Comparison of ENCODE assay signal across 21 cellular contexts in genomic region chr15:40918146-40918798, GRCh38. TPM values are rescaled to one million over a fixed set of nuclear protein-coding genes. Genes with fewer than 3 reads are reported as not detected.
DNase-seq lines count a peak whose midpoint lies in the region; ATAC-seq and TF ChIP-seq lines count a peak whose summit lies in the region.
"Had no signal": no experiment of that assay in that cellular context is flagged by ENCODE, and none has a peak within 500 bp of the region (broad histone marks: within the 10 kb centered on the region; RNA-seq: fewer than 3 reads in every experiment).

No MANE protein-coding gene starts in this region.

- H3K27ac ChIP-seq in HEK293 (ENCODE audit: extremely low read depth, low read depth, low read length) (no peak overlapping the region), left ventricle myocardium inferior (replicated peaks) (peak overlapping the region; percentile 87), psoas muscle (peak overlapping the region; percentile 60), trophoblast cell (ENCODE audit: low read depth, low read length) (no peak overlapping the region)
- H3K27ac ChIP-seq: ascending aorta, epithelial cell of prostate, RWPE1 had no signal

- CTCF ChIA-PET in HEK293 (lab: Yijun Ruan, JAX): interaction anchor here (0.7 to 1.3 kb wide), 2 partner anchors 12 to 13 kb away, joined by 3 to 5 read pairs; no protein-coding TSS in a partner anchor

- no peak overlapping the region for H2AFZ ChIP-seq in trophoblast cell (ENCODE audit: insufficient read depth, low read length, poor library complexity)

- H2BK5ac ChIP-seq in trophoblast cell (ENCODE audit: low read depth, low read length, poor library complexity): no peak overlapping the region

- H2BK12ac ChIP-seq in trophoblast cell (ENCODE audit: low read length): no peak overlapping the region

- no peak overlapping the region for H2BK120ac ChIP-seq in trophoblast cell (ENCODE audit: insufficient read depth, low read length, poor library complexity)

- intact Hi-C loops in left ventricle myocardium inferior (cut with micrococcal nuclease) (no loop called here), psoas muscle (cut with DNase I) (no loop called here)

- WGBS in psoas muscle, 3 donors: 68 to 78% (median 74%) methylated on average over 15 of the region's 15 CpGs
- no CpG with 5 or more reads among the region's 15 CpGs for WGBS in trophoblast cell (ENCODE audit: extremely low coverage, insufficient coverage, insufficient read length)

- no peaks in the 10 kb centered on the region for H3K79me2 ChIP-seq in trophoblast cell (ENCODE audit: control insufficient read depth, insufficient read depth, low read length, poor library complexity)

- DNase-seq in NCI-H748 treated with DMSO at 0.1 percent for 48 hours (lab: John Stamatoyannopoulos, UW) (peak; percentile 27), left ventricle myocardium inferior (no peak), psoas muscle (no peak), NCI-H526 treated with DMSO at 0.1 percent for 48 hours (lab: John Stamatoyannopoulos, UW) (no peak), trophoblast cell (no peak)
- no peak for DNase-seq in stimulated activated naive CD8-positive, alpha-beta T cell treated with anti-CD3 and anti-CD28 coated beads, Interleukin-15, Interleukin-2, amounts not matched to agents 100 U/mL and 50 U/mL, for 24 hours
- DNase-seq: activated CD8-positive, alpha-beta memory T cell treated with anti-CD3 and anti-CD28 coated beads, Interleukin-2, amount 10 ng/mL, durations not matched to agents 7 days and 5 days; activated gamma-delta T cell treated with Interleukin-2 at 50 U/mL for 16 hours; DND-41; islet precursor cell; Karpas-422; naive B cell; NCI-H1694 treated with DMSO at 0.1 percent for 48 hours; stimulated activated naive CD8-positive, alpha-beta T cell treated with anti-CD3 and anti-CD28 coated beads, Interleukin-15, amount 100 ng/mL, for 72 hours had no signal

- no peak overlapping the region for H3K18ac ChIP-seq in trophoblast cell (ENCODE audit: low read length)

- no peak overlapping the region for H4K91ac ChIP-seq in trophoblast cell (ENCODE audit: low read depth, low read length)

- H4K8ac ChIP-seq in trophoblast cell (ENCODE audit: low read depth, low read length): no peak overlapping the region

- no peaks in the 10 kb centered on the region for H3K79me1 ChIP-seq in trophoblast cell (ENCODE audit: low read length)

- H3K9me3 ChIP-seq in HEK293 (ENCODE audit: control insufficient read depth, insufficient read depth, low read depth, low read length) (no peaks in the 10 kb centered on the region), left ventricle myocardium inferior (replicated peaks) (no peaks in the 10 kb centered on the region), psoas muscle (no peaks in the 10 kb centered on the region), trophoblast cell (ENCODE audit: insufficient read depth, low read depth, low read length) (peaks cover 5% of the 10 kb centered on the region)
- H3K9me3 ChIP-seq: ascending aorta, BE2C had no signal

- H3K4ac ChIP-seq in trophoblast cell (ENCODE audit: low read depth, low read length): no peak overlapping the region

- H3K27me3 ChIP-seq in left ventricle myocardium inferior (ENCODE audit: low read depth) (no peaks in the 10 kb centered on the region), psoas muscle (ENCODE audit: insufficient read depth in 3 of 3, low read length in 2 of 3) (no peaks in the 10 kb centered on the region), trophoblast cell (ENCODE audit: insufficient read depth, low read length) (peaks cover 6% of the 10 kb centered on the region)
- H3K27me3 ChIP-seq: ascending aorta, BE2C had no signal

- TF ChIP-seq CTCF in HEK293 (tag by site-specific recombination; IDR thresholded peaks at IDR 0.05): no peak
- no peak for TF ChIP-seq CTCF in left ventricle myocardium inferior (IDR thresholded peaks at IDR 0.05; ENCODE audit: borderline replicate concordance)
- no peak for TF ChIP-seq CTCF in psoas muscle (IDR thresholded peaks at IDR 0.05)

- POLR2A ChIA-PET in HEK293 (lab: Yijun Ruan, JAX): interaction anchor here (1.0 to 2.2 kb wide), 3 partner anchors 10 to 35 kb away, joined by 4 to 8 read pairs (median 5); partner anchors contain the start of genes CHAC1 and DLL4

- H3K23ac ChIP-seq in trophoblast cell (ENCODE audit: low read length): no peak overlapping the region

- H2AK5ac ChIP-seq in trophoblast cell (ENCODE audit: low read length): no peak overlapping the region

- no peak overlapping the region for H3K14ac ChIP-seq in trophoblast cell (ENCODE audit: low read length)

- no peak overlapping the region for H4K12ac ChIP-seq in trophoblast cell (ENCODE audit: low read depth, low read length)

- no peak overlapping the region for H3K9ac ChIP-seq in trophoblast cell (ENCODE audit: low read length)

- ATAC-seq in psoas muscle: peak in 1 of 4 donors; percentile 20
- no peak for ATAC-seq in stimulated activated naive CD8-positive, alpha-beta T cell treated with anti-CD3 and anti-CD28 coated beads, Interleukin-15, Interleukin-2, amounts not matched to agents 100 U/mL and 50 U/mL, for 24 hours
- ATAC-seq: activated CD8-positive, alpha-beta memory T cell treated with anti-CD3 and anti-CD28 coated beads, Interleukin-2, amount 10 ng/mL, durations not matched to agents 7 days and 5 days; stimulated activated naive CD8-positive, alpha-beta T cell treated with anti-CD3 and anti-CD28 coated beads, Interleukin-15, amount 100 ng/mL, for 72 hours had no signal

- H3K36me3 ChIP-seq in HEK293 (ENCODE audit: control insufficient read depth in 2 of 2, insufficient read depth in 1 of 2, low read length in 2 of 2) (no peaks in the 10 kb centered on the region), left ventricle myocardium inferior (no peaks in the 10 kb centered on the region), psoas muscle (ENCODE audit: insufficient read depth in 1 of 2, low read depth in 1 of 2) (no peaks in the 10 kb centered on the region), trophoblast cell (ENCODE audit: control insufficient read depth in 1 of 2, insufficient read depth in 2 of 2, low read length in 2 of 2) (no peaks in the 10 kb centered on the region)
- H3K36me3 ChIP-seq: ascending aorta, BE2C had no signal

- no peak overlapping the region for H3K4me3 ChIP-seq in HEK293 (ENCODE audit: low read depth, low read length)
- peak overlapping the region; percentile 54 for H3K4me3 ChIP-seq in left ventricle myocardium inferior
- H3K4me3 ChIP-seq in psoas muscle: peak overlapping the region; percentile 45
- H3K4me3 ChIP-seq in trophoblast cell (ENCODE audit: low read depth, low read length): no peak overlapping the region
- H3K4me3 ChIP-seq: ascending aorta had no signal

- no peak overlapping the region for H3K4me2 ChIP-seq in trophoblast cell (ENCODE audit: low read length)

- H3K4me1 ChIP-seq in HEK293 (ENCODE audit: control insufficient read depth, insufficient read depth, low read length): no peaks in the 10 kb centered on the region
- H3K4me1 ChIP-seq in left ventricle myocardium inferior: peaks cover 47% of the 10 kb centered on the region
- peaks cover 4% of the 10 kb centered on the region for H3K4me1 ChIP-seq in psoas muscle
- peaks cover 0 to 9% of the 10 kb centered on the region in 2 experiments for H3K4me1 ChIP-seq in trophoblast cell (ENCODE audit: control insufficient read depth in 1 of 2, insufficient read depth in 2 of 2, low read length in 2 of 2)
- H3K4me1 ChIP-seq: ascending aorta, BE2C had no signal

TF ChIP-seq in HEK293, 187 proteins besides CTCF, POLR2A, EP300 and RAD21 (continues in another document):
- TF ChIP-seq ZNF639 (tag by site-specific recombination; IDR thresholded peaks at IDR 0.05) (no peak), ZNF658 (tag by site-specific recombination; IDR thresholded peaks at IDR 0.05) (no peak), ZBTB17 (tag by site-specific recombination; IDR thresholded peaks at IDR 0.05) (peak; percentile 32; the same call in 1 of the 2 replicates), ZBTB8A (tag by site-specific recombination; IDR thresholded peaks at IDR 0.05) (0 out of 2 replicates have a peak, but pooled peaks have one; percentile 17), ZNF223 (tag by site-specific recombination; IDR thresholded peaks at IDR 0.05) (no peak), ZNF394 (tag by site-specific recombination; IDR thresholded peaks at IDR 0.05; ENCODE audit: borderline replicate concordance) (peak; percentile 77; the same call in 1 of the 2 replicates), ZNF571 (tag by site-specific recombination; IDR thresholded peaks at IDR 0.05) (no peak), HOXD13 (CRISPR knock-in tag; IDR thresholded peaks at IDR 0.05; ENCODE audit: borderline replicate concordance) (no peak)

RNA-seq across cellular contexts. Expression of gene DLL4, which starts 10.9 kb away (rescaled TPM):
- 11.1 TPM for total RNA-seq in left ventricle myocardium inferior
- 10 to 100 TPM in 1 of 4 donors, 1 to 10 TPM in 3; 7.2 to 13.1 (median 9.2) TPM for total RNA-seq in psoas muscle
- 1 to 10 TPM; 4.0 to 6.1 (median 6.0) TPM for polyA plus RNA-seq in psoas muscle
- polyA plus RNA-seq in trophoblast cell (2013): 0.05 and 0.06 TPM in 2 replicates
- total RNA-seq: T-helper 1 cell treated with Interleukin-12 subunit alpha and Interleukin-12 subunit beta and Interleukin-4 antibody, amounts not matched to agents 30 ng/mL and 1 ng/mL, for 36 hours had no signal

RNA-seq across cellular contexts. Expression of gene VPS18, which starts 24.0 kb away (rescaled TPM):
- total RNA-seq in left ventricle myocardium inferior (21.3 TPM), psoas muscle (10 to 100 TPM in 3 of 4 donors, 1 to 10 TPM in 1; 8.1 to 20.5 (median 16.3) TPM)
- polyA plus RNA-seq in psoas muscle: 10 to 100 TPM in 2 of 3 donors, 1 to 10 TPM in 1; 8.4 to 16.9 (median 12.3) TPM
- 14.3 and 14.7 TPM in 2 replicates for polyA plus RNA-seq in trophoblast cell (2013)

RNA-seq across cellular contexts. Expression of gene CHAC1, which starts 35.0 kb away (rescaled TPM):
- total RNA-seq in left ventricle myocardium inferior (1.3 TPM), psoas muscle (100 to 1,000 TPM in 2 of 4 donors, 10 to 100 TPM in 1, 1 to 10 TPM in 1; 3.7 to 243 (median 96.3) TPM)
- polyA plus RNA-seq in psoas muscle: 100 to 1,000 TPM in 1 of 3 donors, 10 to 100 TPM in 2; 14.0 to 129 (median 49.0) TPM
- 48.6 and 53.4 TPM in 2 replicates for polyA plus RNA-seq in trophoblast cell (2013)

RNA-seq across cellular contexts. Expression of gene RHOV, which starts 44.2 kb away (rescaled TPM):
- total RNA-seq in left ventricle myocardium inferior (not detected), psoas muscle (not detected)
- polyA plus RNA-seq in psoas muscle: under 1 TPM in 2 of 3 donors, not detected in 1; 0.10 to 0.23 TPM
- polyA plus RNA-seq in trophoblast cell (2013): 2.3 and 2.7 TPM in 2 replicates
- total RNA-seq: activated CD8-positive, alpha-beta memory T cell treated with anti-CD3 and anti-CD28 coated beads, Interleukin-2, amount 10 ng/mL, durations not matched to agents 7 days and 5 days; ascending aorta; posterior vena cava had no signal

Comparison
In these comparisons a context has a peak if more than half of its experiments do, and no peak if none do; other contexts are left out.
1. H3K27ac ChIP-seq: peak in left ventricle myocardium inferior (single experiment) and psoas muscle (single experiment); none in HEK293 (single experiment) and trophoblast cell (single experiment).
2. H3K4me3 ChIP-seq: peak in left ventricle myocardium inferior (single experiment) and psoas muscle (single experiment); none in HEK293 (single experiment) and trophoblast cell (single experiment).